ENCODE assay signal across 8 cellular contexts in the genomic region with DNA sequence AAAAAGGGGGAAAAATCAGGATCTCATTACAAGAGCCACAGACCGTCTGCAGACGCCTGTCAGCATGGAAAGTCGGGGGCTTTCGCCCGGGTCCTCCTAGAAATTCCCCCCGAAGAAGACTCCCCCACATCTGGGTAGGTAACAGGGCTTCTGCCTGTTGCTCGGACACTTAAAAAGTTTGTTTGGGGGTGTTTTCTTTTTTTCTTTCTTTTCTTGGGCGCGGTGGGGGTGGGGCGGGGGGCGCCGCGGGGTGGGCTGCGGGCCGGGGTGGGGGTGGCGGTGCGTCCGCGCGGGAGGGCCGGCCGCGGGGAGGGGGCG. TPM values are rescaled to one million over a fixed set of nuclear protein-coding genes. Genes with fewer than 3 reads are reported as not detected.
A peak's percentile ranks its signal among the peaks of the same experiment; 100 is the strongest.
DNase-seq lines count a peak whose midpoint lies in the region; ATAC-seq and TF ChIP-seq lines count a peak whose summit lies in the region.

No MANE protein-coding gene starts in this region.

- no peaks in the 10 kb centered on the region for H3K9me3 ChIP-seq in DOHH2 (ENCODE audit: control insufficient read depth, insufficient read depth, low read length)
- no peaks in the 10 kb centered on the region for H3K9me3 ChIP-seq in HCT116 (ENCODE audit: control insufficient read depth in 1 of 2, insufficient read depth in 1 of 2, low read depth in 1 of 2, low read length in 2 of 2)
- no peaks in the 10 kb centered on the region for H3K9me3 ChIP-seq in tibial nerve

- BruUV-seq in HCT116 (replicated peaks; lab: Mats Ljungman, UMichigan), result no TSS peak

- peak overlapping the region; percentile 82 for H3K4me3 Mint-ChIP-seq in activated CD4-positive, alpha-beta memory T cell treated with anti-CD3 and anti-CD28 coated beads, Interleukin-2, amount 10 ng/mL, durations not matched to agents 7 days and 5 days

- DNase-seq in HCT116 (ENCODE audit: low read depth, low spot score) (no peak), kidney epithelial cell (ENCODE audit: low read depth) (no peak), tibial nerve (ENCODE audit: low spot score in 2 of 2) (no peak), caudate nucleus (lab: John Stamatoyannopoulos, UW) (no peak), NCI-H2029 (lab: John Stamatoyannopoulos, UW) (no peak)
- no peak for DNase-seq in activated CD4-positive, alpha-beta memory T cell treated with anti-CD3 and anti-CD28 coated beads, Interleukin-2, amount 10 ng/mL, durations not matched to agents 7 days and 5 days

- peaks cover 60% of the 10 kb centered on the region for H3F3A ChIP-seq in DOHH2 (ENCODE audit: control insufficient read depth, insufficient read depth)

- no peak for ATAC-seq in HCT116
- no peak for ATAC-seq in HG03565 (IDR thresholded peaks at IDR 0.05; ENCODE audit: unreplicated experiment)

- H3K9ac ChIP-seq in HCT116 (ENCODE audit: low read length), result peak overlapping the region; percentile 84

- H3K4me3 ChIP-seq in DOHH2 (ENCODE audit: low read length) (peak overlapping the region; percentile 82), HCT116 (replicated peaks in 1 of 2; ENCODE audit: low read depth in 1 of 2, low read length in 2 of 2) (peak overlapping the region; percentile 86 to 88), kidney epithelial cell (ENCODE audit: low read depth, low read length) (peak overlapping the region; percentile 97), tibial nerve (peak overlapping the region; percentile 51 to 83 (median 66))

- H3K27me3 ChIP-seq in DOHH2 (ENCODE audit: control insufficient read depth, low read length) (0 out of 2 replicates have a peak, but pooled peaks cover 3% of the 10 kb centered on the region), HCT116 (ENCODE audit: insufficient read depth, low read length) (no peaks in the 10 kb centered on the region), kidney epithelial cell (ENCODE audit: control insufficient read depth, insufficient read depth, low read length) (no peaks in the 10 kb centered on the region), tibial nerve (no peaks in the 10 kb centered on the region)

- H3K36me3 ChIP-seq in DOHH2 (ENCODE audit: control insufficient read depth, low read length) (no peaks in the 10 kb centered on the region), HCT116 (ENCODE audit: control insufficient read depth in 1 of 2, insufficient read depth in 2 of 2, low read length in 2 of 2) (no peaks in the 10 kb centered on the region), kidney epithelial cell (ENCODE audit: control insufficient read depth, insufficient read depth, low read length) (no peaks in the 10 kb centered on the region), tibial nerve (no peaks in the 10 kb centered on the region)

- 2% methylated on average over 23 to 24 of the region's 24 CpGs for WGBS in tibial nerve, 2 donors

- H4K20me1 ChIP-seq in DOHH2 (ENCODE audit: control insufficient read depth, insufficient read depth, low read depth, low read length) (0 out of 2 replicates have a peak, but pooled peaks cover 4% of the 10 kb centered on the region), HCT116 (ENCODE audit: insufficient read depth) (no peaks in the 10 kb centered on the region)

- H3K27ac Mint-ChIP-seq in activated CD4-positive, alpha-beta memory T cell treated with anti-CD3 and anti-CD28 coated beads, Interleukin-2, amount 10 ng/mL, durations not matched to agents 7 days and 5 days, result peak overlapping the region; percentile 85

- peak overlapping the region; percentile 64 for H3K4me2 ChIP-seq in DOHH2 (ENCODE audit: low read length)
- peak overlapping the region; percentile 99 for H3K4me2 ChIP-seq in HCT116 (ENCODE audit: low read length)

- H3K9me3 Mint-ChIP-seq in activated CD4-positive, alpha-beta memory T cell treated with anti-CD3 and anti-CD28 coated beads, Interleukin-2, amount 10 ng/mL, durations not matched to agents 7 days and 5 days, result no peaks in the 10 kb centered on the region

- H3K4me1 ChIP-seq in DOHH2 (ENCODE audit: control insufficient read depth, low read length), result peaks cover 87% of the 10 kb centered on the region
- peaks cover 42 to 47% of the 10 kb centered on the region in 2 experiments for H3K4me1 ChIP-seq in HCT116 (ENCODE audit: control insufficient read depth in 1 of 2, insufficient read depth in 2 of 2, low read length in 2 of 2)
- H3K4me1 ChIP-seq in tibial nerve, result peaks cover 0 to 45% (median 19%) of the 10 kb centered on the region in 4 donors

- POLR2A ChIA-PET in HCT116 (lab: Charles Lee), result no interaction called here
- POLR2A ChIA-PET in activated CD4-positive, alpha-beta memory T cell treated with anti-CD3 and anti-CD28 coated beads, Interleukin-2, amount 10 ng/mL, durations not matched to agents 7 days and 5 days (lab: Charles Lee), result interaction anchor here (0.9 to 6.4 kb wide), 7 partner anchors 8 to 204 kb away, joined by 3 to 103 read pairs (median 6); no protein-coding TSS in a partner anchor

- TF ChIP-seq CTCF in DOHH2 (IDR thresholded peaks at IDR 0.05; ENCODE audit: low read depth, low read length, poor library complexity, severe bottlenecking) (no peak), HCT116 (IDR thresholded peaks at IDR 0.05 in 2 of 3, conservative IDR thresholded peaks at IDR 0.05 in 1 of 3; ENCODE audit: borderline replicate concordance in 1 of 3, insufficient read depth in 1 of 3, low read depth in 2 of 3, low read length in 2 of 3) (no peak), kidney epithelial cell (IDR thresholded peaks at IDR 0.05; ENCODE audit: insufficient read depth, low read length, poor library complexity, severe bottlenecking) (no peak), tibial nerve (IDR thresholded peaks at IDR 0.05) (no peak)

- H2AFZ ChIP-seq in HCT116 (ENCODE audit: low read depth, low read length, poor library complexity, severe bottlenecking), result no peak overlapping the region

- TF ChIP-seq EP300 in tibial nerve (IDR thresholded peaks at IDR 0.05), result no peak

- peaks cover 20% of the 10 kb centered on the region for H3K36me3 Mint-ChIP-seq in activated CD4-positive, alpha-beta memory T cell treated with anti-CD3 and anti-CD28 coated beads, Interleukin-2, amount 10 ng/mL, durations not matched to agents 7 days and 5 days (ENCODE audit: low read depth)

- H3K27ac ChIP-seq in DOHH2 (ENCODE audit: low read depth, low read length), result peak overlapping the region; percentile 63
- H3K27ac ChIP-seq in HCT116 (ENCODE audit: low read depth, low read length), result peak overlapping the region; percentile 94
- H3K27ac ChIP-seq in tibial nerve, result peak overlapping the region in 3 of 4 donors; percentile 70 to 89 (median 70)
- no peak overlapping the region for H3K27ac ChIP-seq in caudate nucleus (ENCODE audit: low read depth, low read length)

- no peak for TF ChIP-seq RAD21 in HCT116 (IDR thresholded peaks at IDR 0.05; ENCODE audit: low read depth)

- H3K4me1 Mint-ChIP-seq in activated CD4-positive, alpha-beta memory T cell treated with anti-CD3 and anti-CD28 coated beads, Interleukin-2, amount 10 ng/mL, durations not matched to agents 7 days and 5 days, result peaks cover 47% of the 10 kb centered on the region

- H3K79me2 ChIP-seq in DOHH2 (ENCODE audit: control insufficient read depth, low read length), result peaks cover 44% of the 10 kb centered on the region
- peaks cover 48% of the 10 kb centered on the region for H3K79me2 ChIP-seq in HCT116 (ENCODE audit: insufficient read depth, low read length)

- intact Hi-C loops in HCT116 (cut with micrococcal nuclease), result no loop called here

- CTCF ChIA-PET in HCT116 (lab: Charles Lee), result no interaction called here
- CTCF ChIA-PET in activated CD4-positive, alpha-beta memory T cell treated with anti-CD3 and anti-CD28 coated beads, Interleukin-2, amount 10 ng/mL, durations not matched to agents 7 days and 5 days (lab: Charles Lee), result interaction anchor here (1.7 to 2.1 kb wide), 2 partner anchors 17 to 20 kb away, joined by 6 to 14 read pairs; no protein-coding TSS in a partner anchor

- H3K27me3 Mint-ChIP-seq in activated CD4-positive, alpha-beta memory T cell treated with anti-CD3 and anti-CD28 coated beads, Interleukin-2, amount 10 ng/mL, durations not matched to agents 7 days and 5 days, result peaks cover 1% of the 10 kb centered on the region

- H3K9me2 ChIP-seq in DOHH2 (replicated peaks; ENCODE audit: control insufficient read depth, low read length) (no peaks in the 10 kb centered on the region), HCT116 (ENCODE audit: insufficient read depth) (no peaks in the 10 kb centered on the region)

- RAD21 ChIA-PET in HCT116 (lab: Charles Lee; ENCODE audit: low non-redundant PET in 1 of 2, low total read pairs in 2 of 2, uncharacterized antibody in 2 of 2, unreplicated experiment in 2 of 2), result no interaction called here

- TF ChIP-seq POLR2A in HCT116 (IDR thresholded peaks at IDR 0.05; ENCODE audit: borderline replicate concordance, extremely low read depth, insufficient read depth, insufficient read length) (no peak), tibial nerve (IDR thresholded peaks at IDR 0.05) (no peak)

TF ChIP-seq in HCT116, 20 proteins besides CTCF, POLR2A, EP300 and RAD21 (continues in another document):
- TF ChIP-seq, protein P1, sequence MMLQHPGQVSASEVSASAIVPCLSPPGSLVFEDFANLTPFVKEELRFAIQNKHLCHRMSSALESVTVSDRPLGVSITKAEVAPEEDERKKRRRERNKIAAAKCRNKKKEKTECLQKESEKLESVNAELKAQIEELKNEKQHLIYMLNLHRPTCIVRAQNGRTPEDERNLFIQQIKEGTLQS (IDR thresholded peaks at IDR 0.05), result no peak
- TF ChIP-seq YY1 (IDR thresholded peaks at IDR 0.05; ENCODE audit: extremely low read depth, insufficient replicate concordance, low read depth, low read length), result no peak
- TF ChIP-seq, protein P2, sequence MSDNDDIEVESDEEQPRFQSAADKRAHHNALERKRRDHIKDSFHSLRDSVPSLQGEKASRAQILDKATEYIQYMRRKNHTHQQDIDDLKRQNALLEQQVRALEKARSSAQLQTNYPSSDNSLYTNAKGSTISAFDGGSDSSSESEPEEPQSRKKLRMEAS (IDR thresholded peaks at IDR 0.05), result no peak
- no peak for TF ChIP-seq EZH2 (IDR thresholded peaks at IDR 0.05)
- no peak for TF ChIP-seq CBX3 (IDR thresholded peaks at IDR 0.05; ENCODE audit: low read depth)

RNA-seq across cellular contexts. Expression of a gene that starts 0.4 kb away (rescaled TPM):
- total RNA-seq in HCT116 (2021; ENCODE audit: unreplicated experiment), result 45.6 TPM
- polyA plus RNA-seq in HCT116 (2012), result 42.5 and 44.0 TPM in 2 replicates
- total RNA-seq in activated CD4-positive, alpha-beta memory T cell treated with anti-CD3 and anti-CD28 coated beads, Interleukin-2, amount 10 ng/mL, durations not matched to agents 7 days and 5 days, result 10 to 100 TPM; 46.3 TPM
- 63.5 and 63.8 TPM in 2 replicates for total RNA-seq in kidney epithelial cell
- 10 to 100 TPM in 3 of 4 donors, 1 to 10 TPM in 1; 9.4 to 28.6 (median 17.7) TPM for total RNA-seq in tibial nerve
